Comparison of ENCODE assay signal across 1 cellular context in genomic region chr14:103520657-103521437, GRCh38.
TF ChIP-seq lines count a peak whose summit lies in the region.

No MANE protein-coding gene starts in this region.

TF ChIP-seq in K562, 482 proteins besides CTCF, POLR2A, EP300 and RAD21 (continued from another document and continues in another):
- TF ChIP-seq, protein P1, sequence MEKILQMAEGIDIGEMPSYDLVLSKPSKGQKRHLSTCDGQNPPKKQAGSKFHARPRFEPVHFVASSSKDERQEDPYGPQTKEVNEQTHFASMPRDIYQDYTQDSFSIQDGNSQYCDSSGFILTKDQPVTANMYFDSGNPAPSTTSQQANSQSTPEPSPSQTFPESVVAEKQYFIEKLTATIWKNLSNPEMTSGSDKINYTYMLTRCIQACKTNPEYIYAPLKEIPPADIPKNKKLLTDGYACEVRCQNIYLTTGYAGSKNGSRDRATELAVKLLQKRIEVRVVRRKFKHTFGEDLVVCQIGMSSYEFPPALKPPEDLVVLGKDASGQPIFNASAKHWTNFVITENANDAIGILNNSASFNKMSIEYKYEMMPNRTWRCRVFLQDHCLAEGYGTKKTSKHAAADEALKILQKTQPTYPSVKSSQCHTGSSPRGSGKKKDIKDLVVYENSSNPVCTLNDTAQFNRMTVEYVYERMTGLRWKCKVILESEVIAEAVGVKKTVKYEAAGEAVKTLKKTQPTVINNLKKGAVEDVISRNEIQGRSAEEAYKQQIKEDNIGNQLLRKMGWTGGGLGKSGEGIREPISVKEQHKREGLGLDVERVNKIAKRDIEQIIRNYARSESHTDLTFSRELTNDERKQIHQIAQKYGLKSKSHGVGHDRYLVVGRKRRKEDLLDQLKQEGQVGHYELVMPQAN (IDR thresholded peaks at IDR 0.05; ENCODE audit: borderline replicate concordance), result peak; percentile 28; the same call in 1 of the 2 replicates
- TF ChIP-seq ETV1 (tag; conservative IDR thresholded peaks at IDR 0.05; ENCODE audit: low read depth) (peak; percentile 63; the same call in 1 of the 2 replicates), MEIS2 (IDR thresholded peaks at IDR 0.05; ENCODE audit: partially characterized antibody) (no peak), RAD51 (IDR thresholded peaks at IDR 0.05; ENCODE audit: borderline replicate concordance, low read depth) (no peak), ZNF561 (CRISPR knock-in tag; conservative IDR thresholded peaks at IDR 0.05) (no peak), FOXJ2 (tag; IDR thresholded peaks at IDR 0.05) (no peak), ATF1 (CRISPR knock-in tag; IDR thresholded peaks at IDR 0.05) (no peak), ATF1 (tag; IDR thresholded peaks at IDR 0.05) (peak; percentile 77), STAT5A (IDR thresholded peaks at IDR 0.05; ENCODE audit: borderline replicate concordance, low read length) (no peak), PHB (CRISPR knock-in tag; IDR thresholded peaks at IDR 0.05) (no peak), TARDBP (IDR thresholded peaks at IDR 0.05) (peak; percentile 67; the same call in 1 of the 2 replicates), TOE1 (IDR thresholded peaks at IDR 0.05; ENCODE audit: borderline replicate concordance) (peak; percentile 50; the same call in 1 of the 2 replicates), TOE1 (CRISPR knock-in tag; IDR thresholded peaks at IDR 0.05; ENCODE audit: borderline replicate concordance, low read depth) (no peak), HNRNPLL (IDR thresholded peaks at IDR 0.05; ENCODE audit: low read depth, low read length, poor library complexity, severe bottlenecking) (peak; percentile 42), EWSR1 (IDR thresholded peaks at IDR 0.05; ENCODE audit: borderline replicate concordance, low read depth, partially characterized antibody) (no peak), ZNF146 (CRISPR knock-in tag; IDR thresholded peaks at IDR 0.05; ENCODE audit: unreplicated experiment) (no peak), AFF4 (CRISPR knock-in tag; IDR thresholded peaks at IDR 0.05) (peak; percentile 68; the same call in 1 of the 2 replicates), OTX1 (CRISPR knock-in tag; IDR thresholded peaks at IDR 0.05) (no peak), THRB (CRISPR knock-in tag; conservative IDR thresholded peaks at IDR 0.05) (no peak), RCOR1 (IDR thresholded peaks at IDR 0.05; ENCODE audit: borderline replicate concordance in 1 of 2, low read depth in 2 of 2, low read length in 2 of 2) (0 out of 4 replicates have a peak, but pooled peaks of 1 of the 2 experiments have one; percentile 44), ASH1L (IDR thresholded peaks at IDR 0.05; ENCODE audit: borderline replicate concordance, low read depth, partially characterized antibody) (no peak), POLR2AphosphoS5 (IDR thresholded peaks at IDR 0.05; ENCODE audit: control insufficient read depth, insufficient read depth, low read depth, low read length) (peak; percentile 14; the same call in 1 of the 2 replicates), ZBTB2 (IDR thresholded peaks at IDR 0.05) (0 out of 2 replicates have a peak, but pooled peaks have one; percentile 46), ZBTB1 (CRISPR knock-in tag; IDR thresholded peaks at IDR 0.05; ENCODE audit: borderline replicate concordance, low read depth) (no peak), MCM5 (IDR thresholded peaks at IDR 0.05; ENCODE audit: low read depth) (no peak), PCBP1 (IDR thresholded peaks at IDR 0.05; ENCODE audit: low read depth, low read length, poor library complexity, severe bottlenecking) (peak; percentile 16), C11orf30 (IDR thresholded peaks at IDR 0.05; ENCODE audit: low read depth) (no peak), POLR3G (IDR thresholded peaks at IDR 0.05; ENCODE audit: extremely low read depth, insufficient read length, insufficient replicate concordance) (no peak), CREM (IDR thresholded peaks at IDR 0.05; ENCODE audit: low read depth) (peak; percentile 52), SP1 (CRISPR knock-in tag; IDR thresholded peaks at IDR 0.05) (peak; percentile 77; the same call in 1 of the 2 replicates), ATF2 (CRISPR knock-in tag; IDR thresholded peaks at IDR 0.05) (no peak), ELK3 (CRISPR knock-in tag; IDR thresholded peaks at IDR 0.05) (no peak), COPS2 (conservative IDR thresholded peaks at IDR 0.05) (no peak)
- TF ChIP-seq, protein P2, sequence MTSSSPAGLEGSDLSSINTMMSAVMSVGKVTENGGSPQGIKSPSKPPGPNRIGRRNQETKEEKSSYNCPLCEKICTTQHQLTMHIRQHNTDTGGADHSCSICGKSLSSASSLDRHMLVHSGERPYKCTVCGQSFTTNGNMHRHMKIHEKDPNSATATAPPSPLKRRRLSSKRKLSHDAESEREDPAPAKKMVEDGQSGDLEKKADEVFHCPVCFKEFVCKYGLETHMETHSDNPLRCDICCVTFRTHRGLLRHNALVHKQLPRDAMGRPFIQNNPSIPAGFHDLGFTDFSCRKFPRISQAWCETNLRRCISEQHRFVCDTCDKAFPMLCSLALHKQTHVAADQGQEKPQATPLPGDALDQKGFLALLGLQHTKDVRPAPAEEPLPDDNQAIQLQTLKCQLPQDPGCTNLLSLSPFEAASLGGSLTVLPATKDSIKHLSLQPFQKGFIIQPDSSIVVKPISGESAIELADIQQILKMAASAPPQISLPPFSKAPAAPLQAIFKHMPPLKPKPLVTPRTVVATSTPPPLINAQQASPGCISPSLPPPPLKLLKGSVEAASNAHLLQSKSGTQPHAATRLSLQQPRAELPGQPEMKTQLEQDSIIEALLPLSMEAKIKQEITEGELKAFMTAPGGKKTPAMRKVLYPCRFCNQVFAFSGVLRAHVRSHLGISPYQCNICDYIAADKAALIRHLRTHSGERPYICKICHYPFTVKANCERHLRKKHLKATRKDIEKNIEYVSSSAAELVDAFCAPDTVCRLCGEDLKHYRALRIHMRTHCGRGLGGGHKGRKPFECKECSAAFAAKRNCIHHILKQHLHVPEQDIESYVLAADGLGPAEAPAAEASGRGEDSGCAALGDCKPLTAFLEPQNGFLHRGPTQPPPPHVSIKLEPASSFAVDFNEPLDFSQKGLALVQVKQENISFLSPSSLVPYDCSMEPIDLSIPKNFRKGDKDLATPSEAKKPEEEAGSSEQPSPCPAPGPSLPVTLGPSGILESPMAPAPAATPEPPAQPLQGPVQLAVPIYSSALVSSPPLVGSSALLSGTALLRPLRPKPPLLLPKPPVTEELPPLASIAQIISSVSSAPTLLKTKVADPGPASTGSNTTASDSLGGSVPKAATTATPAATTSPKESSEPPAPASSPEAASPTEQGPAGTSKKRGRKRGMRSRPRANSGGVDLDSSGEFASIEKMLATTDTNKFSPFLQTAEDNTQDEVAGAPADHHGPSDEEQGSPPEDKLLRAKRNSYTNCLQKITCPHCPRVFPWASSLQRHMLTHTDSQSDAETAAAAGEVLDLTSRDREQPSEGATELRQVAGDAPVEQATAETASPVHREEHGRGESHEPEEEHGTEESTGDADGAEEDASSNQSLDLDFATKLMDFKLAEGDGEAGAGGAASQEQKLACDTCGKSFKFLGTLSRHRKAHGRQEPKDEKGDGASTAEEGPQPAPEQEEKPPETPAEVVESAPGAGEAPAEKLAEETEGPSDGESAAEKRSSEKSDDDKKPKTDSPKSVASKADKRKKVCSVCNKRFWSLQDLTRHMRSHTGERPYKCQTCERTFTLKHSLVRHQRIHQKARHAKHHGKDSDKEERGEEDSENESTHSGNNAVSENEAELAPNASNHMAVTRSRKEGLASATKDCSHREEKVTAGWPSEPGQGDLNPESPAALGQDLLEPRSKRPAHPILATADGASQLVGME (CRISPR knock-in tag; IDR thresholded peaks at IDR 0.05), result no peak
- TF ChIP-seq, protein P3, sequence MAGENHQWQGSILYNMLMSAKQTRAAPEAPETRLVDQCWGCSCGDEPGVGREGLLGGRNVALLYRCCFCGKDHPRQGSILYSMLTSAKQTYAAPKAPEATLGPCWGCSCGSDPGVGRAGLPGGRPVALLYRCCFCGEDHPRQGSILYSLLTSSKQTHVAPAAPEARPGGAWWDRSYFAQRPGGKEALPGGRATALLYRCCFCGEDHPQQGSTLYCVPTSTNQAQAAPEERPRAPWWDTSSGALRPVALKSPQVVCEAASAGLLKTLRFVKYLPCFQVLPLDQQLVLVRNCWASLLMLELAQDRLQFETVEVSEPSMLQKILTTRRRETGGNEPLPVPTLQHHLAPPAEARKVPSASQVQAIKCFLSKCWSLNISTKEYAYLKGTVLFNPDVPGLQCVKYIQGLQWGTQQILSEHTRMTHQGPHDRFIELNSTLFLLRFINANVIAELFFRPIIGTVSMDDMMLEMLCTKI (IDR thresholded peaks at IDR 0.05; ENCODE audit: partially characterized antibody), result no peak
- TF ChIP-seq, protein P4, sequence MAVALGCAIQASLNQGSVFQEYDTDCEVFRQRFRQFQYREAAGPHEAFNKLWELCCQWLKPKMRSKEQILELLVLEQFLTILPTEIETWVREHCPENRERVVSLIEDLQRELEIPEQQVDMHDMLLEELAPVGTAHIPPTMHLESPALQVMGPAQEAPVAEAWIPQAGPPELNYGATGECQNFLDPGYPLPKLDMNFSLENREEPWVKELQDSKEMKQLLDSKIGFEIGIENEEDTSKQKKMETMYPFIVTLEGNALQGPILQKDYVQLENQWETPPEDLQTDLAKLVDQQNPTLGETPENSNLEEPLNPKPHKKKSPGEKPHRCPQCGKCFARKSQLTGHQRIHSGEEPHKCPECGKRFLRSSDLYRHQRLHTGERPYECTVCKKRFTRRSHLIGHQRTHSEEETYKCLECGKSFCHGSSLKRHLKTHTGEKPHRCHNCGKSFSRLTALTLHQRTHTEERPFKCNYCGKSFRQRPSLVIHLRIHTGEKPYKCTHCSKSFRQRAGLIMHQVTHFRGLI (CRISPR knock-in tag; IDR thresholded peaks at IDR 0.05), result no peak
- TF ChIP-seq, protein P5, sequence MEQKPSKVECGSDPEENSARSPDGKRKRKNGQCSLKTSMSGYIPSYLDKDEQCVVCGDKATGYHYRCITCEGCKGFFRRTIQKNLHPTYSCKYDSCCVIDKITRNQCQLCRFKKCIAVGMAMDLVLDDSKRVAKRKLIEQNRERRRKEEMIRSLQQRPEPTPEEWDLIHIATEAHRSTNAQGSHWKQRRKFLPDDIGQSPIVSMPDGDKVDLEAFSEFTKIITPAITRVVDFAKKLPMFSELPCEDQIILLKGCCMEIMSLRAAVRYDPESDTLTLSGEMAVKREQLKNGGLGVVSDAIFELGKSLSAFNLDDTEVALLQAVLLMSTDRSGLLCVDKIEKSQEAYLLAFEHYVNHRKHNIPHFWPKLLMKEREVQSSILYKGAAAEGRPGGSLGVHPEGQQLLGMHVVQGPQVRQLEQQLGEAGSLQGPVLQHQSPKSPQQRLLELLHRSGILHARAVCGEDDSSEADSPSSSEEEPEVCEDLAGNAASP (IDR thresholded peaks at IDR 0.05), result no peak
